Comparison of ENCODE assay signal across 21 cellular contexts in the genomic region with DNA sequence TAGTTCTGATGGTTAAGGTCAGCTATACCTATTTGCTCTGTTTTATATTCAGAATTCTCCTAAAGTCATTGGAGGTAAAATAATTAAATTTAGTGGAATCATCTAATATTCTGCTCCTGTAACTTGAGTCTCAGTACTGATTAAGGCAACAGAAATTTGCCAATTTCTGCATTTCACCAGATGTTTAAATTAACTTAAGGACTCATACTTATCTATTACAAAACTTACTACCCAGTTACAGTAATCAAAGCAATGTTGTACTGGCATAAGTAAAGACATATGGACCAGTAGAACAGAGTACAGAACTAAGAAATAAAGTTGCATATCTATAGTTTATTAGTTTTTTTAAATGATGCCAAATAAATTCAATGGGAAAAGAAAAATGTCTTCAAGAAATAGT.
DNase-seq lines count a peak whose midpoint lies in the region; ATAC-seq and TF ChIP-seq lines count a peak whose summit lies in the region.
"Had no signal": no experiment of that assay in that cellular context is flagged by ENCODE, and none has a peak within 500 bp of the region (broad histone marks: within the 10 kb centered on the region; RNA-seq: fewer than 3 reads in every experiment).

No MANE protein-coding gene starts in this region.

- no peaks in the 10 kb centered on the region for H3K9me3 ChIP-seq in adipocyte (ENCODE audit: control insufficient read depth, low read length)
- H3K9me3 ChIP-seq in CD8-positive, alpha-beta memory T cell (ENCODE audit: low read length) = no peaks in the 10 kb centered on the region
- H3K9me3 ChIP-seq: BE2C; BLaER1 treated with 17β-estradiol and CSF1 and Interleukin-3, amounts not matched to agents 10 nM and 100 nM; HAP-1 had no signal

- H3K27me3 Mint-ChIP-seq in CD8-positive, alpha-beta memory T cell = no peaks in the 10 kb centered on the region
- H3K27me3 Mint-ChIP-seq: CD4-positive, alpha-beta T cell had no signal

- H3K27ac Mint-ChIP-seq in CD8-positive, alpha-beta memory T cell = no peak overlapping the region
- H3K27ac Mint-ChIP-seq: CD14-positive monocyte; CD4-positive, alpha-beta T cell had no signal

- H3K4me3 Mint-ChIP-seq in CD8-positive, alpha-beta memory T cell = no peak overlapping the region
- H3K4me3 Mint-ChIP-seq: CD14-positive monocyte; CD4-positive, alpha-beta T cell had no signal

- CTCF ChIA-PET in CD8-positive, alpha-beta memory T cell (lab: Charles Lee) = no interaction called here

- no peaks in the 10 kb centered on the region for H3K36me3 ChIP-seq in adipocyte (ENCODE audit: control insufficient read depth, insufficient read depth, low read length, severe bottlenecking)
- no peaks in the 10 kb centered on the region for H3K36me3 ChIP-seq in CD8-positive, alpha-beta memory T cell (ENCODE audit: insufficient read depth, low read length)
- H3K36me3 ChIP-seq: BE2C; BLaER1 treated with 17β-estradiol and CSF1 and Interleukin-3, amounts not matched to agents 10 nM and 100 nM; HAP-1 had no signal

- no peak overlapping the region for H3K4me3 ChIP-seq in AG10803 (ENCODE audit: low read length)
- no peak overlapping the region for H3K4me3 ChIP-seq in adipocyte (ENCODE audit: low read length)
- no peak overlapping the region for H3K4me3 ChIP-seq in fibroblast of mammary gland (ENCODE audit: control insufficient read depth, low read depth, low read length)
- H3K4me3 ChIP-seq in fibroblast of villous mesenchyme (ENCODE audit: low read depth, low read length) = no peak overlapping the region
- no peak overlapping the region for H3K4me3 ChIP-seq in CD8-positive, alpha-beta memory T cell (ENCODE audit: low read length)
- H3K4me3 ChIP-seq: BLaER1 treated with 17β-estradiol and CSF1 and Interleukin-3, amounts not matched to agents 10 nM and 100 nM; HAP-1 had no signal

- POLR2A ChIA-PET in CD8-positive, alpha-beta memory T cell (lab: Charles Lee) = no interaction called here

- no peak for ATAC-seq in stimulated activated naive CD8-positive, alpha-beta T cell treated with anti-CD3 and anti-CD28 coated beads, Interleukin-15, Interleukin-2, amounts not matched to agents 100 U/mL and 50 U/mL, for 24 hours
- ATAC-seq in HG02884 (IDR thresholded peaks at IDR 0.05; ENCODE audit: unreplicated experiment) = no peak

- H3K27me3 ChIP-seq in adipocyte (replicated peaks; ENCODE audit: control insufficient read depth, insufficient read depth, low read length) = no peaks in the 10 kb centered on the region
- no peaks in the 10 kb centered on the region for H3K27me3 ChIP-seq in CD8-positive, alpha-beta memory T cell (ENCODE audit: insufficient read depth, low read length, poor library complexity, severe bottlenecking)
- H3K27me3 ChIP-seq: BE2C; BLaER1 treated with 17β-estradiol and CSF1 and Interleukin-3, amounts not matched to agents 10 nM and 100 nM had no signal

- no peaks in the 10 kb centered on the region for H3K4me1 Mint-ChIP-seq in CD8-positive, alpha-beta memory T cell
- H3K4me1 Mint-ChIP-seq: CD14-positive monocyte had no signal

- H3K36me3 Mint-ChIP-seq in CD8-positive, alpha-beta memory T cell = no peaks in the 10 kb centered on the region
- H3K36me3 Mint-ChIP-seq: CD14-positive monocyte had no signal

- TF ChIP-seq CTCF in AG10803 (conservative IDR thresholded peaks at IDR 0.05; ENCODE audit: low read length) = no peak
- no peak for TF ChIP-seq CTCF in fibroblast of mammary gland (conservative IDR thresholded peaks at IDR 0.05; ENCODE audit: control insufficient read depth, insufficient read depth, low read depth, low read length)
- TF ChIP-seq CTCF in fibroblast of villous mesenchyme (IDR thresholded peaks at IDR 0.05; ENCODE audit: insufficient read depth, low read depth, low read length) = no peak

- no peak overlapping the region for H3K27ac ChIP-seq in CD8-positive, alpha-beta memory T cell (ENCODE audit: low read depth, low read length)
- H3K27ac ChIP-seq: 22Rv1; BLaER1 treated with 17β-estradiol and CSF1 and Interleukin-3, amounts not matched to agents 10 nM and 100 nM had no signal

- H3K4me1 ChIP-seq in adipocyte (ENCODE audit: control insufficient read depth, insufficient read depth, low read length) = no peaks in the 10 kb centered on the region
- H3K4me1 ChIP-seq in CD8-positive, alpha-beta memory T cell (ENCODE audit: insufficient read depth, low read length) = no peaks in the 10 kb centered on the region
- H3K4me1 ChIP-seq: BE2C, HAP-1 had no signal

- H3K9me3 Mint-ChIP-seq in CD8-positive, alpha-beta memory T cell = peaks cover 3 to 19% (median 7%) of the 10 kb centered on the region in 5 donors

- H3K9ac ChIP-seq in adipocyte (ENCODE audit: low read length) = no peak overlapping the region
- H3K9ac ChIP-seq: BLaER1 treated with 17β-estradiol and CSF1 and Interleukin-3, amounts not matched to agents 10 nM and 100 nM had no signal

- DNase-seq in AG10803 (ENCODE audit: low read depth) = peak; percentile 34
- DNase-seq in adipocyte (ENCODE audit: low read depth) = peak; percentile 66
- peak; percentile 48 for DNase-seq in fibroblast of mammary gland (ENCODE audit: low read depth)
- DNase-seq in fibroblast of villous mesenchyme (ENCODE audit: low read depth) = peak; percentile 19
- no peak for DNase-seq in stimulated activated naive CD8-positive, alpha-beta T cell treated with anti-CD3 and anti-CD28 coated beads, Interleukin-15, Interleukin-2, amounts not matched to agents 100 U/mL and 50 U/mL, for 24 hours
- DNase-seq in activated effector memory CD4-positive, alpha-beta T cell treated with anti-CD3 and anti-CD28 coated beads, Interleukin-2, amount 50 U/mL, for 16 hours = no peak
- no peak for DNase-seq in CD8-positive, alpha-beta memory T cell
- DNase-seq: AML-193; BE2C; Calu3; CD4-positive, alpha-beta T cell; COR-L47; DMS53; DMS79 treated with DMSO at 0.1 percent for 48 hours; GF-D8; GOT3 had no signal

Comparison
In these comparisons a context has a peak if more than half of its experiments do, and no peak if none do; other contexts are left out.
1. DNase-seq: peak in AG10803 (single experiment), adipocyte (single experiment), fibroblast of mammary gland (single experiment) and fibroblast of villous mesenchyme (single experiment); none in stimulated activated naive CD8-positive, alpha-beta T cell treated with anti-CD3 and anti-CD28 coated beads, Interleukin-15, Interleukin-2, amounts not matched to agents 100 U/mL and 50 U/mL, for 24 hours (single experiment), activated effector memory CD4-positive, alpha-beta T cell treated with anti-CD3 and anti-CD28 coated beads, Interleukin-2, amount 50 U/mL, for 16 hours (single experiment) and CD8-positive, alpha-beta memory T cell (0 of 5).